In genomic region chr12:45357547-45358417, GRCh38 we compare ENCODE assay signal across 18 cellular contexts.
DNase-seq lines count a peak whose midpoint lies in the region; ATAC-seq and TF ChIP-seq lines count a peak whose summit lies in the region.
"Had no signal": no experiment of that assay in that cellular context is flagged by ENCODE, and none has a peak within 500 bp of the region (broad histone marks: within the 10 kb centered on the region; RNA-seq: fewer than 3 reads in every experiment).

No MANE protein-coding gene starts in this region.

- H3K4me3 ChIP-seq in fibroblast of villous mesenchyme (ENCODE audit: low read depth, low read length) (no peak overlapping the region), thoracic aorta (no peak overlapping the region)
- H3K4me3 ChIP-seq: SK-N-MC had no signal

- H3K4me1 Mint-ChIP-seq in mesothelial cell of epicardium: peaks cover 33% of the 10 kb centered on the region
- peaks cover 6% of the 10 kb centered on the region for H3K4me1 Mint-ChIP-seq in stimulated activated memory B cell treated with anti-CD40 and anti-IgM and Interleukin-4, amounts not matched to agents 10 μg/mL and 1 μg/mL and 100 μg/mL, for 72 hours

- POLR2A ChIA-PET in RWPE1 (lab: Yijun Ruan, JAX; ENCODE audit: low non-redundant PET): no interaction called here

- ATAC-seq in SK-N-SH treated with all-trans-retinoic acid at 6 μM for 48 hours: peak; percentile 64
- no peak for ATAC-seq in thoracic aorta (ENCODE audit: insufficient number of reproducible peaks, low FRiP score, low read depth)
- ATAC-seq in stimulated activated memory B cell treated with anti-CD40 and anti-IgM and Interleukin-4, amounts not matched to agents 10 μg/mL and 1 μg/mL and 100 μg/mL, for 72 hours: no peak
- no peak for ATAC-seq in GM19328 (IDR thresholded peaks at IDR 0.05; ENCODE audit: unreplicated experiment)
- ATAC-seq in HG02981 (IDR thresholded peaks at IDR 0.05; ENCODE audit: unreplicated experiment): no peak
- ATAC-seq: effector memory CD8-positive, alpha-beta T cell; left colon; natural killer cell treated with Interleukin-12 subunit alpha and Interleukin-12 subunit beta and Interleukin-15 and Interleukin-18, amount 100 ng/mL, for 72 hours had no signal

- DNase-seq in fibroblast of villous mesenchyme (ENCODE audit: low read depth): peak; percentile 42
- DNase-seq in mesothelial cell of epicardium (ENCODE audit: low spot score in 2 of 2, unreplicated experiment in 2 of 2): no peak
- DNase-seq in thoracic aorta (ENCODE audit: low spot score): no peak
- no peak for DNase-seq in RWPE1 (ENCODE audit: low spot score)
- DNase-seq: activated CD8-positive, alpha-beta memory T cell treated with anti-CD3 and anti-CD28 coated beads for 24 hours; activated gamma-delta T cell; brain microvascular endothelial cell; effector memory CD8-positive, alpha-beta T cell; head of caudate nucleus; left colon; NCI-H2029 treated with DMSO at 0.1 percent for 48 hours had no signal

- H3K27ac ChIP-seq in thoracic aorta: peak overlapping the region; percentile 15 to 72
- no peak overlapping the region for H3K27ac ChIP-seq in RWPE1
- H3K27ac ChIP-seq: brain microvascular endothelial cell had no signal

- no peak overlapping the region for H3K4me3 Mint-ChIP-seq in mesothelial cell of epicardium
- no peak overlapping the region for H3K4me3 Mint-ChIP-seq in stimulated activated memory B cell treated with anti-CD40 and anti-IgM and Interleukin-4, amounts not matched to agents 10 μg/mL and 1 μg/mL and 100 μg/mL, for 72 hours
- H3K4me3 Mint-ChIP-seq: effector memory CD8-positive, alpha-beta T cell; natural killer cell treated with Interleukin-12 subunit alpha and Interleukin-12 subunit beta and Interleukin-15 and Interleukin-18, amount 100 ng/mL, for 72 hours; type B pancreatic cell had no signal

- no peaks in the 10 kb centered on the region for H3K36me3 ChIP-seq in thoracic aorta

- no peaks in the 10 kb centered on the region for H3K27me3 ChIP-seq in thoracic aorta (replicated peaks; ENCODE audit: insufficient read depth)
- H3K27me3 ChIP-seq: brain microvascular endothelial cell had no signal

- H3K36me3 Mint-ChIP-seq in mesothelial cell of epicardium: peaks cover 45% of the 10 kb centered on the region
- peaks cover 86% of the 10 kb centered on the region for H3K36me3 Mint-ChIP-seq in stimulated activated memory B cell treated with anti-CD40 and anti-IgM and Interleukin-4, amounts not matched to agents 10 μg/mL and 1 μg/mL and 100 μg/mL, for 72 hours

- no peaks in the 10 kb centered on the region for H3K27me3 Mint-ChIP-seq in mesothelial cell of epicardium (ENCODE audit: low read depth)
- H3K27me3 Mint-ChIP-seq in stimulated activated memory B cell treated with anti-CD40 and anti-IgM and Interleukin-4, amounts not matched to agents 10 μg/mL and 1 μg/mL and 100 μg/mL, for 72 hours: no peaks in the 10 kb centered on the region
- H3K27me3 Mint-ChIP-seq: effector memory CD8-positive, alpha-beta T cell; natural killer cell treated with Interleukin-12 subunit alpha and Interleukin-12 subunit beta and Interleukin-15 and Interleukin-18, amount 100 ng/mL, for 72 hours; type B pancreatic cell had no signal

- peaks cover 17 to 80% of the 10 kb centered on the region in 2 donors for H3K4me1 ChIP-seq in thoracic aorta (ENCODE audit: control insufficient read depth in 1 of 2, low read depth in 2 of 2)

- H3K9me3 ChIP-seq in thoracic aorta: peaks cover 6% of the 10 kb centered on the region

- no peak for TF ChIP-seq CTCF in fibroblast of villous mesenchyme (IDR thresholded peaks at IDR 0.05; ENCODE audit: insufficient read depth, low read depth, low read length)
- no peak for TF ChIP-seq CTCF in mesothelial cell of epicardium (IDR thresholded peaks at IDR 0.05; ENCODE audit: unreplicated experiment)
- no peak for TF ChIP-seq CTCF in thoracic aorta (IDR thresholded peaks at IDR 0.05)
- TF ChIP-seq CTCF in RWPE1 (conservative IDR thresholded peaks at IDR 0.05; ENCODE audit: low read depth): no peak

- peak overlapping the region; percentile 91 for H3K27ac Mint-ChIP-seq in mesothelial cell of epicardium
- H3K27ac Mint-ChIP-seq in stimulated activated memory B cell treated with anti-CD40 and anti-IgM and Interleukin-4, amounts not matched to agents 10 μg/mL and 1 μg/mL and 100 μg/mL, for 72 hours: no peak overlapping the region
- H3K27ac Mint-ChIP-seq: effector memory CD8-positive, alpha-beta T cell; type B pancreatic cell had no signal

- peaks cover 22% of the 10 kb centered on the region for H3K9me3 Mint-ChIP-seq in mesothelial cell of epicardium
- H3K9me3 Mint-ChIP-seq in stimulated activated memory B cell treated with anti-CD40 and anti-IgM and Interleukin-4, amounts not matched to agents 10 μg/mL and 1 μg/mL and 100 μg/mL, for 72 hours: no peaks in the 10 kb centered on the region
- H3K9me3 Mint-ChIP-seq: effector memory CD8-positive, alpha-beta T cell; natural killer cell treated with Interleukin-12 subunit alpha and Interleukin-12 subunit beta and Interleukin-15 and Interleukin-18, amount 100 ng/mL, for 72 hours had no signal

- CTCF ChIA-PET in RWPE1 (lab: Yijun Ruan, JAX): no interaction called here

TF ChIP-seq in SK-N-SH treated with all-trans-retinoic acid at 6 μM for 48 hours, 23 proteins besides CTCF, POLR2A, EP300 and RAD21 (continues in another document):
- TF ChIP-seq PATZ1 (CRISPR knock-in tag; IDR thresholded peaks at IDR 0.05; ENCODE audit: borderline replicate concordance) (no peak), OSR1 (CRISPR knock-in tag; IDR thresholded peaks at IDR 0.05) (no peak), ZFP30 (CRISPR knock-in tag; IDR thresholded peaks at IDR 0.05) (no peak), TSHZ2 (CRISPR knock-in tag; IDR thresholded peaks at IDR 0.05) (peak; percentile 50; the same call in 1 of the 2 replicates), CREB5 (CRISPR knock-in tag; IDR thresholded peaks at IDR 0.05; ENCODE audit: low read depth) (no peak), ZFP3 (CRISPR knock-in tag; IDR thresholded peaks at IDR 0.05) (0 out of 2 replicates have a peak, but pooled peaks have one; percentile 29), BACH2 (CRISPR knock-in tag; IDR thresholded peaks at IDR 0.05; ENCODE audit: borderline replicate concordance) (no peak), SNAI2 (CRISPR knock-in tag; IDR thresholded peaks at IDR 0.05) (no peak), ZNF8 (CRISPR knock-in tag; IDR thresholded peaks at IDR 0.05) (no peak)
